Comparison of ENCODE assay signal across 26 cellular contexts in the genomic region with DNA sequence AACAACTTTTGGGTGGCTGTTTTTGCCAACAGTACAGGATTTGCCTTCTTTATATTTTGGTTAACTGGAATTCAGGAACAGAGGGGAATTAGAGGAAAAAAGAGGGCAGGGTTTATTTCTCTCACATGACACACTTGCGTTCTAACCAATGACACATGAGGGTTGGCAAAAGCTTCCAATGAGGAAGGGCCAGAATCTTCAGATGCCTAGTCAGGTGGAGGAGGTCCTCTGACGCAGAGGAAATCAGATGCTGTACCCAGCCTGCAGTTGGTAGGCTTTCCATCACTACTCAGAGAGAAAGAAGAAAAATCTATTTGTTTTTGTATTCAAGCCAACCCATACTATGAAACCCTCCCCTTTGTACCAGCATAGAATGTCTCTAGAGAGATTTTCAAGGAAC.
"Had no signal": no experiment of that assay in that cellular context is flagged by ENCODE, and none has a peak within 500 bp of the region (broad histone marks: within the 10 kb centered on the region; RNA-seq: fewer than 3 reads in every experiment).

No MANE protein-coding gene starts in this region.

- H3K4me3 ChIP-seq: SJSA1 had no signal

- H3K9me3 ChIP-seq: SJSA1 had no signal

- H3K9me3 Mint-ChIP-seq: activated CD4-positive, alpha-beta memory T cell treated with anti-CD3 and anti-CD28 coated beads for 36 hours; activated CD4-positive, alpha-beta T cell treated with anti-CD3 and anti-CD28 coated beads, Interleukin-2, amount 10 ng/mL, durations not matched to agents 7 days and 5 days; activated naive CD4-positive, alpha-beta T cell treated with anti-CD3 and anti-CD28 coated beads for 36 hours; activated T-cell treated with anti-CD3 and anti-CD28 coated beads, Interleukin-2, amount 50 U/mL, for 4 hours; WTC11 had no signal

- H3K27ac ChIP-seq: brain microvascular endothelial cell, RWPE1, SJSA1 had no signal

- H3K27ac Mint-ChIP-seq: activated CD4-positive, alpha-beta memory T cell treated with anti-CD3 and anti-CD28 coated beads for 36 hours; activated CD4-positive, alpha-beta T cell treated with anti-CD3 and anti-CD28 coated beads, Interleukin-2, amount 10 ng/mL, durations not matched to agents 7 days and 5 days; activated naive CD4-positive, alpha-beta T cell treated with anti-CD3 and anti-CD28 coated beads for 36 hours; activated naive CD8-positive, alpha-beta T cell; WTC11 had no signal

- H3K27me3 Mint-ChIP-seq: activated CD4-positive, alpha-beta memory T cell treated with anti-CD3 and anti-CD28 coated beads for 36 hours; activated CD4-positive, alpha-beta T cell treated with anti-CD3 and anti-CD28 coated beads, Interleukin-2, amount 10 ng/mL, durations not matched to agents 7 days and 5 days; activated naive CD8-positive, alpha-beta T cell; T-helper 17 cell had no signal

- H3K27me3 ChIP-seq: brain microvascular endothelial cell, SJSA1 had no signal

- H3K4me3 Mint-ChIP-seq: activated CD4-positive, alpha-beta memory T cell treated with anti-CD3 and anti-CD28 coated beads for 36 hours; activated CD4-positive, alpha-beta T cell treated with anti-CD3 and anti-CD28 coated beads, Interleukin-2, amount 10 ng/mL, durations not matched to agents 7 days and 5 days; activated naive CD4-positive, alpha-beta T cell treated with anti-CD3 and anti-CD28 coated beads for 36 hours; activated naive CD8-positive, alpha-beta T cell; activated T-cell treated with anti-CD3 and anti-CD28 coated beads, Interleukin-2, amount 50 U/mL, for 4 hours; T-helper 17 cell; WTC11 had no signal

- ATAC-seq: activated T-cell treated with anti-CD3 and anti-CD28 coated beads, Interleukin-2, amount 50 U/mL, for 4 hours; Panc1; T-helper 17 cell; WTC11 had no signal

- H3K4me1 ChIP-seq: SJSA1 had no signal

- DNase-seq: activated CD4-positive, alpha-beta memory T cell treated with anti-CD3 and anti-CD28 coated beads for 36 hours; activated CD4-positive, alpha-beta T cell treated with anti-CD3 and anti-CD28 coated beads, Interleukin-2, amount 10 ng/mL, durations not matched to agents 7 days and 5 days; activated CD4-positive, CD25-positive, alpha-beta regulatory T cell treated with anti-CD3 and anti-CD28 coated beads, Interleukin-2, amount 50 U/mL, for 72 hours; activated CD8-positive, alpha-beta memory T cell treated with anti-CD3 and anti-CD28 coated beads for 24 hours; activated effector memory CD4-positive, alpha-beta T cell treated with anti-CD3 and anti-CD28 coated beads, Interleukin-2, amount 50 U/mL, for 16 hours; activated naive CD4-positive, alpha-beta T cell treated with anti-CD3 and anti-CD28 coated beads for 36 hours; activated T-cell treated with anti-CD3 and anti-CD28 coated beads, Interleukin-2, amount 50 U/mL, for 4 hours; brain microvascular endothelial cell; IMR-90; Kasumi-1; KBM-7; NCI-H146; NCI-H187 treated with DMSO at 0.1 percent for 48 hours; NCI-H2171; NCI-H226; NCI-H526 treated with DMSO at 0.1 percent for 48 hours; NCI-H82; OCI-M1; SHP77; T-helper 17 cell; T-helper 9 cell had no signal
